Comparison of ENCODE assay signal across 23 cellular contexts in genomic region chr5:15796557-15796956, GRCh38.
"Had no signal": no experiment of that assay in that cellular context is flagged by ENCODE, and none has a peak within 500 bp of the region (broad histone marks: within the 10 kb centered on the region; RNA-seq: fewer than 3 reads in every experiment).

No MANE protein-coding gene starts in this region.

- H3K4me3 ChIP-seq: adrenal gland, colonic mucosa, heart left ventricle, left ventricle myocardium inferior, ovary, psoas muscle, right atrium auricular region, tibial nerve had no signal

- H3K27me3 ChIP-seq: adrenal gland, colonic mucosa, heart left ventricle, neutrophil, ovary, right atrium auricular region, tibial nerve had no signal

- H3K27ac ChIP-seq: adrenal gland, colonic mucosa, epithelial cell of prostate, left ventricle myocardium inferior, neutrophil, ovary, psoas muscle, right atrium auricular region, tibial nerve, WERI-Rb-1 had no signal

- DNase-seq: activated CD4-positive, alpha-beta T cell treated with anti-CD3 and anti-CD28 coated beads for 1 hour; activated CD4-positive, alpha-beta T cell treated with anti-CD3 and anti-CD28 coated beads, Interleukin-2, amount 50 U/mL, for 1 hour; activated naive CD4-positive, alpha-beta T cell; activated T-cell treated with anti-CD3 and anti-CD28 coated beads, Interleukin-2, amount 50 U/mL, for 1 hour; adrenal gland; colonic mucosa; heart left ventricle; kidney glomerular epithelial cell; left ventricle myocardium inferior; midbrain; ovary; psoas muscle; stimulated activated CD4-positive, alpha-beta T cell treated with anti-CD3 and anti-CD28 coated beads, Interleukin-4, amount 100 ng/mL, for 24 hours; stimulated activated naive CD4-positive, alpha-beta T cell treated with Interleukin-2 at 50 U/mL for 16 hours; WERI-Rb-1 had no signal

- H3K4me1 ChIP-seq: colonic mucosa had no signal

- H3K27ac Mint-ChIP-seq: activated naive CD8-positive, alpha-beta T cell; activated T-helper 17 cell treated with anti-CD3 and anti-CD28 coated beads, Interleukin-2, amount 50 U/mL, for 72 hours; nephron had no signal

- H3K4me3 Mint-ChIP-seq: activated naive CD8-positive, alpha-beta T cell; activated T-helper 17 cell treated with anti-CD3 and anti-CD28 coated beads, Interleukin-2, amount 50 U/mL, for 72 hours; central memory CD8-positive, alpha-beta T cell; nephron had no signal

- H3K36me3 Mint-ChIP-seq: activated naive CD8-positive, alpha-beta T cell had no signal

- H3K36me3 ChIP-seq: adrenal gland, colonic mucosa, heart left ventricle, left ventricle myocardium inferior, neutrophil, ovary, right atrium auricular region, tibial nerve, WERI-Rb-1 had no signal

- H3K9me3 Mint-ChIP-seq: nephron had no signal

- H3K27me3 Mint-ChIP-seq: activated naive CD8-positive, alpha-beta T cell; activated T-helper 17 cell treated with anti-CD3 and anti-CD28 coated beads, Interleukin-2, amount 50 U/mL, for 72 hours; central memory CD8-positive, alpha-beta T cell had no signal

- H3K4me1 Mint-ChIP-seq: activated T-helper 17 cell treated with anti-CD3 and anti-CD28 coated beads, Interleukin-2, amount 50 U/mL, for 72 hours; central memory CD8-positive, alpha-beta T cell had no signal

- H3K9me3 ChIP-seq: adrenal gland, colonic mucosa, heart left ventricle, left ventricle myocardium inferior, neutrophil, ovary, psoas muscle, right atrium auricular region, tibial nerve had no signal
